In genomic region chr11:40292636-40293585, GRCh38 we compare ENCODE assay signal across 8 cellular contexts.
DNase-seq lines count a peak whose midpoint lies in the region; ATAC-seq and TF ChIP-seq lines count a peak whose summit lies in the region.

No MANE protein-coding gene starts in this region.

- TF ChIP-seq CTCF in BJ (IDR thresholded peaks at IDR 0.05; ENCODE audit: insufficient read depth, low read depth, low read length): no peak
- no peak for TF ChIP-seq CTCF in Panc1 (IDR thresholded peaks at IDR 0.05)
- no peak for TF ChIP-seq CTCF in fibroblast of the aortic adventitia (IDR thresholded peaks at IDR 0.05; ENCODE audit: insufficient read depth, low read length)
- no peak for TF ChIP-seq CTCF in osteocyte (IDR thresholded peaks at IDR 0.05)
- TF ChIP-seq CTCF in foreskin keratinocyte (conservative IDR thresholded peaks at IDR 0.05): no peak

- DNase-seq in BJ (ENCODE audit: low read depth) (no peak), Panc1 (ENCODE audit: low read depth, low spot score) (no peak), fibroblast of the aortic adventitia (ENCODE audit: low read depth) (no peak), osteocyte (ENCODE audit: extremely low spot score, unreplicated experiment) (no peak), NCI-H774 (lab: John Stamatoyannopoulos, UW) (no peak), foreskin keratinocyte (no peak), amniotic stem cell (lab: John Stamatoyannopoulos, UW) (no peak)
- no peak for DNase-seq in activated T-helper 1 cell treated with anti-CD3 and anti-CD28 coated beads, Interleukin-12 subunit alpha, Interleukin-12 subunit beta, Interleukin-2, Interleukin-4 antibody, amounts not matched to agents 30 ng/mL and 10 ng/mL and 1 ng/mL, durations not matched to agents 14 hours and 24 hours and 36 hours (ENCODE audit: low spot score)

- H3K36me3 ChIP-seq in BJ (ENCODE audit: control insufficient read depth, insufficient read depth, low read length) (no peaks in the 10 kb centered on the region), Panc1 (ENCODE audit: control insufficient read depth, insufficient read depth, low read length) (no peaks in the 10 kb centered on the region)

- no peaks in the 10 kb centered on the region for H3K9me3 ChIP-seq in Panc1 (ENCODE audit: control insufficient read depth, insufficient read depth, low read depth, low read length)

- peaks cover 8% of the 10 kb centered on the region for H3K27me3 ChIP-seq in BJ (ENCODE audit: control insufficient read depth, insufficient read depth, low read length)
- peaks cover 4% of the 10 kb centered on the region for H3K27me3 ChIP-seq in Panc1 (ENCODE audit: control insufficient read depth, insufficient read depth, low read length)
- H3K27me3 ChIP-seq in foreskin keratinocyte: peaks cover 9% of the 10 kb centered on the region

- no peaks in the 10 kb centered on the region for H3K9me3 Mint-ChIP-seq in osteocyte (ENCODE audit: unreplicated experiment)
- no peaks in the 10 kb centered on the region for H3K9me3 Mint-ChIP-seq in activated T-helper 1 cell treated with anti-CD3 and anti-CD28 coated beads, Interleukin-12 subunit alpha, Interleukin-12 subunit beta, Interleukin-2, Interleukin-4 antibody, amounts not matched to agents 30 ng/mL and 10 ng/mL and 1 ng/mL, durations not matched to agents 14 hours and 24 hours and 36 hours

- H3K4me3 ChIP-seq in BJ (ENCODE audit: low read depth, low read length) (peak overlapping the region; percentile 48), Panc1 (ENCODE audit: low read depth in 2 of 2, low read length in 2 of 2) (peak overlapping the region; percentile 61 to 65), fibroblast of the aortic adventitia (ENCODE audit: low read depth, low read length) (peak overlapping the region; percentile 75)

- BruUV-seq in Panc1 (replicated peaks; lab: Mats Ljungman, UMichigan): no TSS peak

- H3K27me3 Mint-ChIP-seq in osteocyte (ENCODE audit: unreplicated experiment): peaks cover 66% of the 10 kb centered on the region
- peaks cover 10% of the 10 kb centered on the region for H3K27me3 Mint-ChIP-seq in activated T-helper 1 cell treated with anti-CD3 and anti-CD28 coated beads, Interleukin-12 subunit alpha, Interleukin-12 subunit beta, Interleukin-2, Interleukin-4 antibody, amounts not matched to agents 30 ng/mL and 10 ng/mL and 1 ng/mL, durations not matched to agents 14 hours and 24 hours and 36 hours (ENCODE audit: insufficient read depth)

- ATAC-seq in Panc1 (no peak), foreskin keratinocyte (no peak)

- peak overlapping the region; percentile 89 for H3K4me3 Mint-ChIP-seq in osteocyte (ENCODE audit: unreplicated experiment)
- no peak overlapping the region for H3K4me3 Mint-ChIP-seq in activated T-helper 1 cell treated with anti-CD3 and anti-CD28 coated beads, Interleukin-12 subunit alpha, Interleukin-12 subunit beta, Interleukin-2, Interleukin-4 antibody, amounts not matched to agents 30 ng/mL and 10 ng/mL and 1 ng/mL, durations not matched to agents 14 hours and 24 hours and 36 hours

- peak overlapping the region; percentile 84 for H3K27ac Mint-ChIP-seq in osteocyte (ENCODE audit: unreplicated experiment)
- H3K27ac Mint-ChIP-seq in activated T-helper 1 cell treated with anti-CD3 and anti-CD28 coated beads, Interleukin-12 subunit alpha, Interleukin-12 subunit beta, Interleukin-2, Interleukin-4 antibody, amounts not matched to agents 30 ng/mL and 10 ng/mL and 1 ng/mL, durations not matched to agents 14 hours and 24 hours and 36 hours: no peak overlapping the region

- in situ Hi-C loops in Panc1 (cut with HindIII; ENCODE audit: low pct_unique_long_range_greater_than_20kb, low sequenced_read_pairs): no loop called here

- POLR2A ChIA-PET in BJ (lab: Charles Lee): no interaction called here
- POLR2A ChIA-PET in Panc1 (lab: Charles Lee): no interaction called here

- no peak overlapping the region for H3K27ac ChIP-seq in Panc1 (ENCODE audit: low read length)
- no peak overlapping the region for H3K27ac ChIP-seq in foreskin keratinocyte

- CTCF ChIA-PET in BJ (lab: Yijun Ruan, JAX): interaction anchor here (0.6 to 3.3 kb wide), 5 partner anchors 14 to 367 kb away, joined by 3 to 47 read pairs (median 4); no protein-coding TSS in a partner anchor
- CTCF ChIA-PET in Panc1 (lab: Charles Lee): interaction anchor here (0.5 to 0.7 kb wide), 2 partner anchors 157 to 1211 kb away, joined by 3 read pairs; no protein-coding TSS in a partner anchor

- peaks cover 24% of the 10 kb centered on the region for H3K4me1 Mint-ChIP-seq in osteocyte (ENCODE audit: unreplicated experiment)
- no peaks in the 10 kb centered on the region for H3K4me1 Mint-ChIP-seq in activated T-helper 1 cell treated with anti-CD3 and anti-CD28 coated beads, Interleukin-12 subunit alpha, Interleukin-12 subunit beta, Interleukin-2, Interleukin-4 antibody, amounts not matched to agents 30 ng/mL and 10 ng/mL and 1 ng/mL, durations not matched to agents 14 hours and 24 hours and 36 hours (ENCODE audit: low read depth)

- H3K4me1 ChIP-seq in Panc1 (ENCODE audit: control insufficient read depth, insufficient read depth, low read length) (no peaks in the 10 kb centered on the region), foreskin keratinocyte (peaks cover 5% of the 10 kb centered on the region)

- intact Hi-C loops in Panc1 (cut with micrococcal nuclease; ENCODE audit: unreplicated experiment): no loop called here
- intact Hi-C loops in activated T-helper 1 cell treated with anti-CD3 and anti-CD28 coated beads, Interleukin-12 subunit alpha, Interleukin-12 subunit beta, Interleukin-2, Interleukin-4 antibody, amounts not matched to agents 30 ng/mL and 10 ng/mL and 1 ng/mL, durations not matched to agents 14 hours and 24 hours and 36 hours (cut with micrococcal nuclease): loop anchor here (5.0 kb wide), 1 partner anchor 921 kb away; no protein-coding TSS in a partner anchor

- no peaks in the 10 kb centered on the region for H3K36me3 Mint-ChIP-seq in osteocyte (ENCODE audit: unreplicated experiment)
- H3K36me3 Mint-ChIP-seq in activated T-helper 1 cell treated with anti-CD3 and anti-CD28 coated beads, Interleukin-12 subunit alpha, Interleukin-12 subunit beta, Interleukin-2, Interleukin-4 antibody, amounts not matched to agents 30 ng/mL and 10 ng/mL and 1 ng/mL, durations not matched to agents 14 hours and 24 hours and 36 hours (ENCODE audit: low read depth): no peaks in the 10 kb centered on the region
